In the genomic region with DNA sequence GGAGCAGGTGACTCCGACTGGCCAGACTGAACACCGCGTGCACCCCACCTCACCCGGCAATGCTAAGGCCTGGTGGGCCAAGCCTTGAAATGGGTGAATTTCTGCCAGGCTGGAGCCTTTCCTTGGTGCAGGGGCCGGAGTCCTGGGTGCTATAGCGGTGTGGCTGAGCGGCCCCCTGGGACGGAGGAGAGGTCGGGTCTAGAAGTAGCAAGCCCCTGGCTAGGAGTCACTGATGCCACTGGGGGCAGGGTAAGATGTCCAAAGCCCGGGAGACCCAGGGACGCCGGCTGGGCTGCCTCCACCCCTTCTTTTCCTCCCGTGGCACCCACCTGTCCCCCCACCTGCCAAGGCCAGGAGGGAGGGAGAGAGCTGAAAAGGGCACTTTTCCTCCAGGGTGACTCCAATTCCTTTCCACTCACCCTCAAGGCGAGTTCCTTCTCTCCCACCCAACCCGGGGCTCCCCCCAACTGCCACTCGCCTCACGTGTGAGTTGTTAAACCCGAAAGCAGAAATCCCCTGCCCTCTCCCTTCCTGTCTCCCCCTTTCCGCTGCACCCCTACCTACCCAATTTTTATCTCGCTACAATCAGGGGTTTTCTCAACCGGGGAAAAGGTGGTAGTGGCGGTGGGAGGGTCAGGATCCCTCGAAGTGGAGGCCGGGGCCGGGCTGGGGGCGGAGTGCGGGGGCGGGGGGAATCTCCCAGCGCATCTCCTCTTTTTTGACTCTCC, we compare ENCODE assay signal across 11 cellular contexts. TPM values are rescaled to one million over a fixed set of nuclear protein-coding genes. Genes with fewer than 3 reads are reported as not detected.
DNase-seq lines count a peak whose midpoint lies in the region; ATAC-seq, FAIRE-seq and TF ChIP-seq lines count a peak whose summit lies in the region.
"Had no signal": no experiment of that assay in that cellular context is flagged by ENCODE, and none has a peak within 500 bp of the region (broad histone marks: within the 10 kb centered on the region; RNA-seq: fewer than 3 reads in every experiment).

No MANE protein-coding gene starts in this region.

- no peaks in the 10 kb centered on the region for H3K79me2 ChIP-seq in mammary epithelial cell (ENCODE audit: insufficient read depth, low read length)

- H3K4me2 ChIP-seq in mammary epithelial cell (ENCODE audit: insufficient read depth, low read depth, low read length): no peak overlapping the region

- ATAC-seq in pancreas (no peak), left ventricle myocardium superior (no peak)
- ATAC-seq: psoas muscle had no signal

- TF ChIP-seq POLR2A in breast epithelium (IDR thresholded peaks at IDR 0.05): no peak

- DNase-seq in breast epithelium (ENCODE audit: low spot score in 2 of 2): no peak
- DNase-seq in mammary epithelial cell: no peak
- peak; percentile 55 to 60 for DNase-seq in activated T-cell treated with anti-CD3 and anti-CD28 coated beads, Interleukin-2, amount 50 U/mL, for 48 hours
- DNase-seq in left kidney (ENCODE audit: low read depth, low spot score): peak; percentile 34
- no peak for DNase-seq in pancreas
- DNase-seq in islet precursor cell: no peak
- DNase-seq in left ventricle myocardium superior: no peak
- DNase-seq: dermis blood vessel endothelial cell; NK-92 treated with Interleukin-12 subunit alpha and Interleukin-12 subunit beta, amount 100 ng/mL, for 24 hours had no signal

- CTCF ChIA-PET in mammary epithelial cell (lab: Charles Lee; ENCODE audit: low non-redundant PET): no interaction called here

- FAIRE-seq in pancreas (lab: Jason Lieb, UNC): no peak

- H3K9me3 ChIP-seq in breast epithelium: no peaks in the 10 kb centered on the region
- no peaks in the 10 kb centered on the region for H3K9me3 ChIP-seq in mammary epithelial cell (replicated peaks; ENCODE audit: insufficient read depth, low read length)
- no peaks in the 10 kb centered on the region for H3K9me3 ChIP-seq in pancreas
- H3K9me3 ChIP-seq: psoas muscle had no signal

- no peaks in the 10 kb centered on the region for H3K36me3 ChIP-seq in breast epithelium
- H3K36me3 ChIP-seq in mammary epithelial cell (ENCODE audit: insufficient read depth, low read length): no peaks in the 10 kb centered on the region
- no peaks in the 10 kb centered on the region for H3K36me3 ChIP-seq in urinary bladder (ENCODE audit: insufficient read depth)
- no peaks in the 10 kb centered on the region for H3K36me3 ChIP-seq in pancreas

- BruUV-seq in mammary epithelial cell (replicated peaks; lab: Mats Ljungman, UMichigan): no TSS peak

- peak overlapping the region in 2 of 3 donors; percentile 72 to 87 for H3K4me3 ChIP-seq in breast epithelium
- H3K4me3 ChIP-seq in mammary epithelial cell (replicated peaks in 1 of 3; ENCODE audit: insufficient read depth in 1 of 3, low read depth in 2 of 3, low read length in 3 of 3): no peak overlapping the region
- H3K4me3 ChIP-seq in urinary bladder (ENCODE audit: low read depth, low read length): peak overlapping the region; percentile 26
- no peak overlapping the region for H3K4me3 ChIP-seq in pancreas

- no peaks in the 10 kb centered on the region for H4K20me1 ChIP-seq in mammary epithelial cell (ENCODE audit: insufficient read depth, low read length)

- dilution Hi-C loops in mammary epithelial cell (cut with HindIII; ENCODE audit: low sequenced_read_pairs): no loop called here

- H3K27me3 ChIP-seq in breast epithelium: peaks cover 0 to 76% of the 10 kb centered on the region in 2 donors
- H3K27me3 ChIP-seq in mammary epithelial cell (ENCODE audit: insufficient read depth, low read length): no peaks in the 10 kb centered on the region
- H3K27me3 ChIP-seq in pancreas: peaks cover 0 to 91% (median 34%) of the 10 kb centered on the region in 4 donors

- H3K4me1 ChIP-seq in breast epithelium: no peaks in the 10 kb centered on the region
- H3K4me1 ChIP-seq in mammary epithelial cell (ENCODE audit: insufficient read depth, low read length): peaks cover 42% of the 10 kb centered on the region
- H3K4me1 ChIP-seq in urinary bladder (ENCODE audit: insufficient read depth): peaks cover 3% of the 10 kb centered on the region
- peaks cover 17 to 37% (median 24%) of the 10 kb centered on the region in 3 donors for H3K4me1 ChIP-seq in pancreas

- H3K9ac ChIP-seq in mammary epithelial cell (ENCODE audit: insufficient read depth, low read length): no peak overlapping the region

- in situ Hi-C loops in mammary epithelial cell (cut with MboI; ENCODE audit: low sequenced_read_pairs in 2 of 2): no loop called here

- H2AFZ ChIP-seq in mammary epithelial cell (ENCODE audit: low read depth, low read length): no peak overlapping the region

- WGBS in mammary epithelial cell (ENCODE audit: low coverage, missing lambda C conversion rate): 90% methylated on average over 2 of the region's 29 CpGs
- 7% methylated on average over 28 of the region's 29 CpGs for WGBS in urinary bladder
- 8 to 9% methylated on average over 27 to 29 of the region's 29 CpGs for WGBS in pancreas, 2 donors

- intact Hi-C loops in breast epithelium (cut with DNase I; ENCODE audit: low total_unique reads) (no loop called here), mammary epithelial cell (cut with micrococcal nuclease) (no loop called here), pancreas (cut with DNase I) (no loop called here), left ventricle myocardium superior (cut with micrococcal nuclease) (no loop called here)

- no peak for TF ChIP-seq CTCF in breast epithelium (IDR thresholded peaks at IDR 0.05)
- no peak for TF ChIP-seq CTCF in mammary epithelial cell (conservative IDR thresholded peaks at IDR 0.05 in 1 of 2, IDR thresholded peaks at IDR 0.05 in 1 of 2; ENCODE audit: extremely low read depth in 1 of 2, insufficient read depth in 1 of 2, low read depth in 1 of 2, low read length in 2 of 2)
- TF ChIP-seq CTCF in pancreas (IDR thresholded peaks at IDR 0.05): no peak

- H3K27ac ChIP-seq in breast epithelium: peak overlapping the region in 1 of 2 donors; percentile 25
- no peak overlapping the region for H3K27ac ChIP-seq in mammary epithelial cell (ENCODE audit: insufficient read depth, low read depth, low read length)
- H3K27ac ChIP-seq in urinary bladder (ENCODE audit: low read depth): peak overlapping the region; percentile 61
- H3K27ac ChIP-seq in pancreas: no peak overlapping the region
- H3K27ac ChIP-seq: psoas muscle had no signal

RNA-seq across cellular contexts. Expression of a gene that starts 6.0 kb away (rescaled TPM):
- total RNA-seq in breast epithelium: 10 to 100 TPM in 2 of 3 donors, under 1 TPM in 1; 0.48 to 36.4 (median 28.2) TPM
- 10 to 100 TPM in 1 of 2 donors, 1 to 10 TPM in 1; 7.7 to 20.6 TPM for total RNA-seq in mammary epithelial cell
- polyA plus RNA-seq in mammary epithelial cell: 5.3 TPM
- polyA minus RNA-seq in mammary epithelial cell: 4.7 TPM
- 10.6 TPM for total RNA-seq in urinary bladder
- 17.9 TPM for polyA plus RNA-seq in urinary bladder
- under 1 TPM in 4 of 6 donors, not detected in 2; 0.12 to 0.38 (median 0.32) TPM for total RNA-seq in pancreas
- under 1 TPM; 0.11 to 0.14 TPM for polyA plus RNA-seq in pancreas
- 1.1 TPM for total RNA-seq in left ventricle myocardium superior

Comparison
In these comparisons a context has a peak if more than half of its experiments do, and no peak if none do; other contexts are left out.
1. H3K4me3 ChIP-seq: peak in breast epithelium (2 of 3) and urinary bladder (single experiment); none in mammary epithelial cell (0 of 3) and pancreas (0 of 4).
2. DNase-seq: peak in activated T-cell treated with anti-CD3 and anti-CD28 coated beads, Interleukin-2, amount 50 U/mL, for 48 hours (2 of 2) and left kidney (single experiment); none in breast epithelium (0 of 2), mammary epithelial cell (single experiment), pancreas (0 of 6), islet precursor cell (single experiment) and left ventricle myocardium superior (single experiment).